In the genomic region with DNA sequence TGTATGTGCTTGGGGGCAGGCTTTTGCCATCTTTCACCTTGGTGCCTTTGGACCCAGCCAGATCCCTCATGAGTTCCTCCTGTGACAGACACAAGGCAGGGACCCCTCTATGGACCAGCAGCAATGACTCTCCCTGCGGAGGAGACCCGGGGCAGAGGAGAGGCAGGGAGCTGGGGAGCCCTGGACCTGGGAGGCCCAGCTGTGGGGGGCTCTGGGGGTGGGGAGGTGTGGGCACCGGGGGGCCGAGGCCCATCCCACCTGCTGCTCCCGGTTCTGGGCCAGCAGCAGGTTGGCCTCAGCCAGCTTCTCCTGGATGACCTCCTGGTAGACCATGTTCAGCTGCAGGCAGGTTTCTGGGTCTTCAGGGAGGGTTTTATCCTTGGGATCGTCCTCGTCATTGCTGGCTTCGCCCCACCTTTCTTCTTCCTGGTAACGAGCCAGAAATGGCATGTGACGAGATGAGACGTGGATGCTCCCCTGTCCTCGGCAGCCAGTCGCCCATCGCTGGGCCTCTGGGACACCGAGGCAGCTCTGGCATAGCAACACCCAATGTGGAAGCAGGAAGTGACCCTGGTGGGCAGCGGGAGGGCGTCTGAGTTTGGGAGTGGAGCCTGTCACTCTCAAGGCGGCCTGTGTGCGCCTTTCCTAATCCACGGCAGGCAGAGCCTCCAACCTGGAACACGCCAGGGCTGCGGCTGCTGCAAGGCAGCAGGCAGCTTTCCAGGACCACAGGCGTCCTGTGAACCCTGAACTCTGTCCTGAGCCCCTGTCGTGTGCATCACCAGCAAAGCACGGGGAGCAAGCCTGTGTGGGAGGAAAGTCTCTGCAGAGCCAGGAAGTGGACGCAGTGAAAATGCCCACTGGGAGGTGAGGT, we compare ENCODE assay signal across 25 cellular contexts. TPM values are rescaled to one million over a fixed set of nuclear protein-coding genes. Genes with fewer than 3 reads are reported as not detected.
"Had no signal": no experiment of that assay in that cellular context is flagged by ENCODE, and none has a peak within 500 bp of the region (broad histone marks: within the 10 kb centered on the region; RNA-seq: fewer than 3 reads in every experiment).

No MANE protein-coding gene starts in this region.

- H3K9me3 Mint-ChIP-seq: activated B cell treated with CpG ODN at 0.5 μM for 24 hours; activated CD4-positive, alpha-beta memory T cell treated with anti-CD3 and anti-CD28 coated beads for 36 hours; activated CD4-positive, alpha-beta T cell treated with anti-CD3 and anti-CD28 coated beads, Interleukin-2, amount 10 ng/mL, durations not matched to agents 7 days and 5 days; activated T-cell treated with anti-CD3 and anti-CD28 coated beads, Interleukin-2, amount 50 U/mL, for 4 hours had no signal

- H3K27me3 Mint-ChIP-seq: activated B cell treated with CpG ODN at 0.5 μM for 24 hours; activated CD4-positive, alpha-beta memory T cell treated with anti-CD3 and anti-CD28 coated beads for 36 hours; activated CD4-positive, alpha-beta T cell treated with anti-CD3 and anti-CD28 coated beads, Interleukin-2, amount 10 ng/mL, durations not matched to agents 7 days and 5 days; activated naive CD8-positive, alpha-beta T cell had no signal

- H3K9me3 ChIP-seq: SJCRH30, SK-N-SH had no signal

- H3K4me3 ChIP-seq: SJCRH30 had no signal

- H3K27ac ChIP-seq: SJCRH30 had no signal

- H3K27ac Mint-ChIP-seq: activated B cell treated with CpG ODN at 0.5 μM for 24 hours; activated CD4-positive, alpha-beta memory T cell treated with anti-CD3 and anti-CD28 coated beads for 36 hours; activated CD4-positive, alpha-beta T cell treated with anti-CD3 and anti-CD28 coated beads, Interleukin-2, amount 10 ng/mL, durations not matched to agents 7 days and 5 days; activated naive CD8-positive, alpha-beta T cell had no signal

- H3K4me2 ChIP-seq: SK-N-SH had no signal

- ATAC-seq: activated T-cell treated with anti-CD3 and anti-CD28 coated beads, Interleukin-2, amount 50 U/mL, for 4 hours; Right ventricle myocardium inferior had no signal

- H3K27me3 ChIP-seq: SJCRH30 had no signal

- DNase-seq: activated B cell treated with CpG ODN at 0.5 μM for 24 hours; activated CD4-positive, alpha-beta memory T cell treated with anti-CD3 and anti-CD28 coated beads for 36 hours; activated CD4-positive, alpha-beta T cell treated with anti-CD3 and anti-CD28 coated beads for 1 hour; activated CD4-positive, alpha-beta T cell treated with anti-CD3 and anti-CD28 coated beads, Interleukin-2, amount 10 ng/mL, durations not matched to agents 7 days and 5 days; activated CD8-positive, alpha-beta memory T cell treated with anti-CD3 and anti-CD28 coated beads for 24 hours; activated effector memory CD4-positive, alpha-beta T cell treated with anti-CD3 and anti-CD28 coated beads, Interleukin-2, amount 50 U/mL, for 16 hours; activated naive CD4-positive, alpha-beta T cell treated with Interleukin-2 at 50 U/mL for 16 hours; activated T-cell treated with anti-CD3 and anti-CD28 coated beads, Interleukin-2, amount 50 U/mL, for 4 hours; anterior cingulate cortex; IMR-90; Kasumi-1; KBM-7; NCI-H1048; NCI-H146; NCI-H1930; NCI-H2171; NCI-H2227 treated with DMSO at 0.1 percent for 48 hours; NCI-H526; NCI-H774; SJCRH30; SK-N-SH; T-helper 1 cell had no signal

- H3K4me3 Mint-ChIP-seq: activated B cell treated with CpG ODN at 0.5 μM for 24 hours; activated CD4-positive, alpha-beta memory T cell treated with anti-CD3 and anti-CD28 coated beads for 36 hours; activated CD4-positive, alpha-beta T cell treated with anti-CD3 and anti-CD28 coated beads, Interleukin-2, amount 10 ng/mL, durations not matched to agents 7 days and 5 days; activated naive CD8-positive, alpha-beta T cell; activated T-cell treated with anti-CD3 and anti-CD28 coated beads, Interleukin-2, amount 50 U/mL, for 4 hours had no signal

- H3K9ac ChIP-seq: SK-N-SH had no signal

RNA-seq across cellular contexts. Expression of a gene that starts 22.1 kb away (rescaled TPM):
- total RNA-seq: RPMI7951 had no signal
